ENCODE assay signal across 9 cellular contexts in the genomic region with DNA sequence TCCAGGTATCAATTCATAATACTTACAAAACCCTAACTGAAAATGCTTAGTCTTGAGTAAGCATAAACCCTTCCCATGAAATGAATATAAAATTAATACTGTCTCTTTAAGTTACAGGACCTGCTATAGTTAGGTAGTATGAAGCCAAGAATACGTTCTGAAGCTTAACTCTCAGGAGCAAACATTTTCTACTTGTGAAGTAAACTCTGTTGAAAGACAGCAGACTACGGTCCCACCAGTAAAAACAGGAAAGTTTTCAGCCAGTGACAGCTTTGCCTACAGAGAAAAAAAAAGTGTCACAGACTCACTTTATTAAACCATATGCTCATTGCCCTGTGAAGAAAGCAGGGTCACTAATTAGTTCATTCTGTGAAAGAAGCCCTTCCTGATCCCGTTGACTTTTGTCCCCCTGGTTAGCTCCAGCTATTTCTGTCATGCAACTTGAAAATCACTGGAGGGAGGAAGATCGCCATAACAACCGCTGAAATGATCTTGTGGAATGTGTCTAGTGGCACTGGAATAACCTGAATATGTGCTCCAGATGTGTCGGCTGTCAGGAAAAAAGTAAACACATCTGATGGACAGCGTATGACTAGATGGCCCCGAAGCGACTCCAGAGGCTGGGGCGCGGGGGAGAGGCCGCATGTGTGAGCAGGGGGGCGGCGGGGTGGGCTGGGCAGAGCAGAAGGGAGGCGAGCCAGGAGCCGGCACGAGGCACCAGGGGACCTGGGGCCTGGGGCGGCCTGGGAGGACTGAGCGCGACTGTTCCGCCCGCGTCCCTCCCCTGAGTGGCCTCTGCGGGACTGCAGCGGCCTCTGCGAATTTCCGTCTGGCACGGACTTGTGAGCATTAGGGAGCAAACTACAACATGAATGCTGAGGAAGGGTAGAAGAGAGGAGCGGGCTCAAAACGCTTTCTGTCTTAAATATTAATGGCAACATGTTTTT. TPM values are rescaled to one million over a fixed set of nuclear protein-coding genes. Genes with fewer than 3 reads are reported as not detected.
DNase-seq lines count a peak whose midpoint lies in the region; ATAC-seq and TF ChIP-seq lines count a peak whose summit lies in the region.
"Had no signal": no experiment of that assay in that cellular context is flagged by ENCODE, and none has a peak within 500 bp of the region (broad histone marks: within the 10 kb centered on the region; RNA-seq: fewer than 3 reads in every experiment).

No MANE protein-coding gene starts in this region.

- intact Hi-C loops in Caco-2 (cut with micrococcal nuclease; ENCODE audit: unreplicated experiment) = no loop called here

- H2AFZ ChIP-seq in osteoblast (ENCODE audit: low read length) = peak overlapping the region; percentile 70
- H2AFZ ChIP-seq in MM.1S (ENCODE audit: low read length) = no peak overlapping the region

- no peak for TF ChIP-seq CTCF in Caco-2 (IDR thresholded peaks at IDR 0.05; ENCODE audit: insufficient read depth in 1 of 2, low read depth in 1 of 2, low read length in 1 of 2, severe bottlenecking in 1 of 2, unreplicated experiment in 1 of 2)
- no peak for TF ChIP-seq CTCF in osteoblast (IDR thresholded peaks at IDR 0.05; ENCODE audit: extremely low read depth, low read depth, low read length)
- no peak for TF ChIP-seq CTCF in MM.1S (IDR thresholded peaks at IDR 0.05; ENCODE audit: low read length)
- TF ChIP-seq CTCF in GM13976 (IDR thresholded peaks at IDR 0.05; ENCODE audit: borderline replicate concordance, control extremely low read depth, extremely low read depth, insufficient read depth, missing control alignments) = no peak

- H4K20me1 ChIP-seq in osteoblast (ENCODE audit: insufficient read depth, low read length) = peaks cover under 1% of the 10 kb centered on the region
- H4K20me1 ChIP-seq in MM.1S (ENCODE audit: insufficient read depth, low read length) = no peaks in the 10 kb centered on the region

- H3K36me3 ChIP-seq in Caco-2 (ENCODE audit: control insufficient read depth, insufficient read depth, low read length) (no peaks in the 10 kb centered on the region), SK-N-MC (ENCODE audit: insufficient read depth, low read length) (no peaks in the 10 kb centered on the region), osteoblast (ENCODE audit: insufficient read depth, low read length) (no peaks in the 10 kb centered on the region), MM.1S (replicated peaks; ENCODE audit: insufficient read depth, low read length) (no peaks in the 10 kb centered on the region)

- peaks cover 4% of the 10 kb centered on the region; the same call in 1 of the 2 replicates for H3F3A ChIP-seq in MM.1S (ENCODE audit: insufficient read depth, low read length)

- in situ Hi-C loops in GM13976 (cut with MboI; ENCODE audit: low sequenced_read_pairs, unreplicated experiment) = no loop called here

- H3K4me1 Mint-ChIP-seq in Caco-2 (ENCODE audit: low read depth, unreplicated experiment) = no peaks in the 10 kb centered on the region

- peak overlapping the region; percentile 25 for H3K4me3 Mint-ChIP-seq in Caco-2 (ENCODE audit: unreplicated experiment)

- H3K36me3 Mint-ChIP-seq in Caco-2 (ENCODE audit: insufficient read depth, unreplicated experiment) = no peaks in the 10 kb centered on the region

- H3K9ac ChIP-seq in SK-N-MC (ENCODE audit: insufficient read length) (no peak overlapping the region), MM.1S (ENCODE audit: low read length) (no peak overlapping the region)

- H3K4me3 ChIP-seq in Caco-2 (ENCODE audit: low read depth, low read length) (no peak overlapping the region; the same call in 1 of the 2 replicates), SK-N-MC (peak overlapping the region; percentile 44), osteoblast (ENCODE audit: insufficient read depth, low read length) (peak overlapping the region; percentile 62), MM.1S (ENCODE audit: low read length) (no peak overlapping the region)

- peaks cover 7% of the 10 kb centered on the region for H3K27me3 Mint-ChIP-seq in Caco-2 (ENCODE audit: insufficient read depth, unreplicated experiment)

- no peaks in the 10 kb centered on the region for H3K27me3 ChIP-seq in Caco-2 (replicated peaks; ENCODE audit: control insufficient read depth, insufficient read depth, low read length)
- no peaks in the 10 kb centered on the region for H3K27me3 ChIP-seq in osteoblast (ENCODE audit: insufficient read depth, low read length)
- no peaks in the 10 kb centered on the region for H3K27me3 ChIP-seq in MM.1S (replicated peaks; ENCODE audit: insufficient read depth, low read length)

- DNase-seq in Caco-2 (peak in 1 of 2 experiments; percentile 5), SK-N-MC (ENCODE audit: low read depth, low spot score) (no peak), glomerular visceral epithelial cell (ENCODE audit: extremely low spot score) (peak; percentile 69), osteoblast (ENCODE audit: insufficient read length, low spot score, missing footprints) (peak; percentile 65), MM.1S (no peak), GM13976 (ENCODE audit: low spot score) (no peak), NCI-H510A (lab: John Stamatoyannopoulos, UW) (no peak)

- H3K79me2 ChIP-seq in osteoblast (ENCODE audit: insufficient read depth, low read length) = peaks cover 91% of the 10 kb centered on the region
- no peaks in the 10 kb centered on the region for H3K79me2 ChIP-seq in MM.1S (ENCODE audit: low read length)

- H3K4me1 ChIP-seq in Caco-2 (no peaks in the 10 kb centered on the region), osteoblast (ENCODE audit: insufficient read depth, low read length) (peaks cover 61% of the 10 kb centered on the region), MM.1S (ENCODE audit: low read length) (peaks cover 7% of the 10 kb centered on the region; the same call in 1 of the 2 replicates)

- CTCF ChIA-PET in Caco-2 (lab: Charles Lee) = no interaction called here

- H3K27ac ChIP-seq in SK-N-MC = peak overlapping the region; percentile 65
- peak overlapping the region; percentile 80 for H3K27ac ChIP-seq in osteoblast (ENCODE audit: low read depth, low read length)
- no peak overlapping the region for H3K27ac ChIP-seq in MM.1S (ENCODE audit: low read length)

- no peaks in the 10 kb centered on the region for H3K9me3 ChIP-seq in Caco-2
- no peaks in the 10 kb centered on the region for H3K9me3 ChIP-seq in SK-N-MC (ENCODE audit: low read depth, low read length)
- H3K9me3 ChIP-seq in osteoblast (ENCODE audit: low read depth, low read length) = no peaks in the 10 kb centered on the region
- no peaks in the 10 kb centered on the region for H3K9me3 ChIP-seq in MM.1S (replicated peaks; ENCODE audit: insufficient read depth, low read length)

- ATAC-seq in GM18502 (IDR thresholded peaks at IDR 0.05; ENCODE audit: poor library complexity, unreplicated experiment) = no peak

- no peaks in the 10 kb centered on the region for H3K9me3 Mint-ChIP-seq in Caco-2 (ENCODE audit: unreplicated experiment)

- peak overlapping the region; percentile 85 for H3K4me2 ChIP-seq in osteoblast (ENCODE audit: insufficient read depth, low read length)
- H3K4me2 ChIP-seq in MM.1S (ENCODE audit: low read depth, low read length) = no peak overlapping the region

- no peaks in the 10 kb centered on the region for H3K9me2 ChIP-seq in MM.1S (replicated peaks; ENCODE audit: insufficient read depth, low read length)

- H3K27ac Mint-ChIP-seq in Caco-2 (ENCODE audit: unreplicated experiment) = no peak overlapping the region

- POLR2A ChIA-PET in Caco-2 (lab: Charles Lee) = no interaction called here

- no TSS peak for BruUV-seq in Caco-2 (replicated peaks; lab: Mats Ljungman, UMichigan)

RNA-seq across cellular contexts. Expression of gene BNC2, which starts 41.9 kb away (rescaled TPM):
- total RNA-seq in Caco-2 (2022) = 0.12 and 0.20 TPM in 2 replicates
- 51.3 and 53.9 TPM in 2 replicates for total RNA-seq in osteoblast
- total RNA-seq: activated CD8-positive, alpha-beta memory T cell treated with anti-CD3 and anti-CD28 coated beads for 36 hours had no signal

Comparison
In these comparisons a context has a peak if more than half of its experiments do, and no peak if none do; other contexts are left out.
1. DNase-seq: peak in glomerular visceral epithelial cell (single experiment) and osteoblast (single experiment); none in SK-N-MC (single experiment), MM.1S (single experiment), GM13976 (single experiment) and NCI-H510A (single experiment).
2. H3K4me3 ChIP-seq: peak in SK-N-MC (single experiment) and osteoblast (single experiment); none in Caco-2 (single experiment) and MM.1S (single experiment).
3. RNA of gene BNC2, which starts 41.9 kb away (total RNA-seq): 51.3 to 53.9 TPM in osteoblast; 0.12 to 0.20 TPM in Caco-2; every median in the first group is over 10 times any median in the second.